Comparison of ENCODE assay signal across 21 cellular contexts in genomic region chr11:72688929-72689328, GRCh38.
"Had no signal": no experiment of that assay in that cellular context is flagged by ENCODE, and none has a peak within 500 bp of the region (broad histone marks: within the 10 kb centered on the region; RNA-seq: fewer than 3 reads in every experiment).

No MANE protein-coding gene starts in this region.

- H3K27ac Mint-ChIP-seq: stimulated activated naive CD8-positive, alpha-beta T cell treated with anti-CD3 and anti-CD28 coated beads, Interleukin-15, Interleukin-2, amounts not matched to agents 100 ng/mL and 50 ng/mL, for 24 hours had no signal

- H3K4me3 Mint-ChIP-seq: naive thymus-derived CD8-positive, alpha-beta T cell; stimulated activated naive CD8-positive, alpha-beta T cell treated with anti-CD3 and anti-CD28 coated beads, Interleukin-15, Interleukin-2, amounts not matched to agents 100 ng/mL and 50 ng/mL, for 24 hours had no signal

- H3K27me3 Mint-ChIP-seq: naive thymus-derived CD8-positive, alpha-beta T cell; stimulated activated naive CD8-positive, alpha-beta T cell treated with anti-CD3 and anti-CD28 coated beads, Interleukin-15, Interleukin-2, amounts not matched to agents 100 ng/mL and 50 ng/mL, for 24 hours had no signal

- H3K27ac ChIP-seq: body of pancreas, foreskin keratinocyte, prostate gland, suprapubic skin, VCaP had no signal

- DNase-seq: activated CD4-positive, alpha-beta T cell treated with anti-CD3 and anti-CD28 coated beads, Interleukin-2, amount 50 U/mL, for 48 hours; activated effector memory CD4-positive, alpha-beta T cell treated with Interleukin-2 at 50 U/mL for 16 hours; amygdala; body of pancreas; central memory CD4-positive, alpha-beta T cell; cortex of kidney; effector CD4-positive, alpha-beta T cell; esophagus squamous epithelium; foreskin keratinocyte; naive thymus-derived CD8-positive, alpha-beta T cell; small intestine; T-helper 1 cell; trophoblast cell had no signal

- FAIRE-seq: endothelial cell of umbilical vein, small intestine had no signal

- H3K4me1 ChIP-seq: body of pancreas, foreskin keratinocyte, prostate gland had no signal

- H3K36me3 Mint-ChIP-seq: activated naive CD4-positive, alpha-beta T cell treated with anti-CD3 and anti-CD28 coated beads, Interleukin-2, amount 50 U/mL, for 72 hours had no signal

- H3K4me3 ChIP-seq: body of pancreas, esophagus squamous epithelium, prostate gland, suprapubic skin had no signal

- ATAC-seq: activated naive CD4-positive, alpha-beta T cell treated with anti-CD3 and anti-CD28 coated beads, Interleukin-2, amount 50 U/mL, for 72 hours; body of pancreas; foreskin keratinocyte; naive thymus-derived CD8-positive, alpha-beta T cell; right cardiac atrium; SK-N-SH treated with all-trans-retinoic acid at 6 μM for 48 hours had no signal

- H3K9me3 Mint-ChIP-seq: activated naive CD4-positive, alpha-beta T cell treated with anti-CD3 and anti-CD28 coated beads, Interleukin-2, amount 50 U/mL, for 72 hours; naive thymus-derived CD8-positive, alpha-beta T cell; stimulated activated naive CD8-positive, alpha-beta T cell treated with anti-CD3 and anti-CD28 coated beads, Interleukin-15, Interleukin-2, amounts not matched to agents 100 ng/mL and 50 ng/mL, for 24 hours had no signal

- H3K9me3 ChIP-seq: body of pancreas, esophagus squamous epithelium, prostate gland, suprapubic skin had no signal

- H3K27me3 ChIP-seq: body of pancreas, esophagus squamous epithelium, foreskin keratinocyte, suprapubic skin had no signal
